Comparison of ENCODE assay signal across 9 cellular contexts in the genomic region with DNA sequence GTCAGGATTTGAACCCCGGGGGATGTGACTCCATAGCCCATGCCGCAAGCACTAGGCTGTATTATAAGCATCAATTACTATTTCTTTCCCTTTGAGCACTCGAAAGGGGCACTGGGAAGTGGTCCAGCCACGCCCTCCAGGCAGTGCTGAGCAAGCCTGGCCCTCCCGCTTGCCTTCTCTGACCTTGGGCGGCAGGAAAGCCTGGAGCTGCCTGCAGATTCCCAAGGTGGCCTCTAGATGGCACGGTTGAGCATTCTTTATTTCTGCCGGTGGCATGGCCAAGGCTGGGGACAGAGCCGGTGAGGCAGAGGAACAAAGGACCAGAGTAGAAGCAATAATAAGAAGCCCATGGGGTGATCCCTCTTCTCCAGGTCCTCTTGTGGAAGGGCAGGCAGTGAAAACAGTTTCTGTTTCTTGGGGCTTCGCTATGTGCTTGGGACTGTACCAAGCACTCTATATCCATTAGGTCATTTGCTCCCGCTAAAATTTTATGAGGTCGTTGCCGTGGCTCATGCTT. TPM values are rescaled to one million over a fixed set of nuclear protein-coding genes. Genes with fewer than 3 reads are reported as not detected.
DNase-seq lines count a peak whose midpoint lies in the region; ATAC-seq and TF ChIP-seq lines count a peak whose summit lies in the region.
"Had no signal": no experiment of that assay in that cellular context is flagged by ENCODE, and none has a peak within 500 bp of the region (broad histone marks: within the 10 kb centered on the region; RNA-seq: fewer than 3 reads in every experiment).

No MANE protein-coding gene starts in this region.

- no peak overlapping the region for H3K14ac ChIP-seq in neuronal stem cell (ENCODE audit: low read length)

- H3K9me3 ChIP-seq in OCI-LY3 (ENCODE audit: insufficient read depth, low read length) (no peaks in the 10 kb centered on the region), esophagus squamous epithelium (no peaks in the 10 kb centered on the region), neuronal stem cell (replicated peaks in 1 of 2; ENCODE audit: control insufficient read depth in 2 of 2, insufficient read depth in 1 of 2, low read depth in 1 of 2, low read length in 2 of 2) (peaks cover 0 to 3% of the 10 kb centered on the region in 2 donors)

- no peak overlapping the region for H3K27ac ChIP-seq in OCI-LY3 (ENCODE audit: low read length)
- H3K27ac ChIP-seq in esophagus squamous epithelium = no peak overlapping the region
- H3K27ac ChIP-seq in neuronal stem cell (replicated peaks; ENCODE audit: low read length) = no peak overlapping the region

- no peak for TF ChIP-seq POLR2A in esophagus squamous epithelium (IDR thresholded peaks at IDR 0.05)

- H2BK15ac ChIP-seq in neuronal stem cell (ENCODE audit: low read length) = peak overlapping the region; percentile 58

- H3K79me1 ChIP-seq in neuronal stem cell (ENCODE audit: low read depth, low read length) = no peaks in the 10 kb centered on the region

- no peak for TF ChIP-seq EP300 in Ishikawa (IDR thresholded peaks at IDR 0.05; ENCODE audit: borderline replicate concordance)

- H4K8ac ChIP-seq in neuronal stem cell (ENCODE audit: low read depth, low read length) = no peak overlapping the region

- H3K79me2 ChIP-seq in OCI-LY3 (ENCODE audit: low read length) = no peaks in the 10 kb centered on the region

- 44 to 58% methylated on average over 8 to 10 of the region's 13 CpGs for WGBS in esophagus squamous epithelium, 2 donors
- no CpG with 5 or more reads among the region's 13 CpGs for WGBS in neuronal stem cell (ENCODE audit: extremely low coverage in 2 of 2, insufficient read length in 2 of 2, insufficient replicate concordance in 1 of 2), 2 donors

- H3K4me1 ChIP-seq in OCI-LY3 (ENCODE audit: low read length) (peaks cover 10% of the 10 kb centered on the region), esophagus squamous epithelium (no peaks in the 10 kb centered on the region), neuronal stem cell (ENCODE audit: control insufficient read depth in 2 of 2, insufficient read depth in 1 of 2, low read depth in 1 of 2, low read length in 2 of 2) (peaks cover 0 to 3% of the 10 kb centered on the region in 2 donors)

- no peak overlapping the region for H3K9ac ChIP-seq in OCI-LY3 (ENCODE audit: low read length)
- H3K9ac ChIP-seq in neuronal stem cell (ENCODE audit: low read depth, low read length, poor library complexity) = no peak overlapping the region

- intact Hi-C loops in esophagus squamous epithelium (cut with DNase I) = no loop called here

- H3K4me3 Mint-ChIP-seq in type B pancreatic cell = no peak overlapping the region

- DNase-seq in GM12864 (ENCODE audit: low read depth) (peak; percentile 10), esophagus squamous epithelium (lab: John Stamatoyannopoulos, UW) (no peak), neuronal stem cell (ENCODE audit: low spot score) (peak; percentile 66), type B pancreatic cell (ENCODE audit: extremely low spot score, unreplicated experiment) (no peak)
- peak; percentile 59 for DNase-seq in activated CD8-positive, alpha-beta memory T cell treated with anti-CD3 and anti-CD28 coated beads, Interleukin-2, amount 50 U/mL, for 4 hours

- no peak overlapping the region for H3K18ac ChIP-seq in neuronal stem cell (ENCODE audit: low read length)

- H3K27me3 ChIP-seq in OCI-LY3 (ENCODE audit: low read depth, low read length) (peaks cover 7% of the 10 kb centered on the region; the same call in 1 of the 2 replicates), esophagus squamous epithelium (peaks cover 0 to 26% (median 0%) of the 10 kb centered on the region in 4 donors), neuronal stem cell (ENCODE audit: control insufficient read depth in 3 of 3, insufficient read depth in 3 of 3, low read depth in 1 of 3, low read length in 3 of 3) (peaks cover 0 to 8% (median 0%) of the 10 kb centered on the region in 3 experiments)

- no peaks in the 10 kb centered on the region for H3K36me3 Mint-ChIP-seq in type B pancreatic cell

- H3K4me2 ChIP-seq in OCI-LY3 (ENCODE audit: low read length) = peak overlapping the region; percentile 58
- no peak overlapping the region for H3K4me2 ChIP-seq in neuronal stem cell (ENCODE audit: insufficient read depth, low read length, poor library complexity, severe bottlenecking)

- H2BK5ac ChIP-seq in neuronal stem cell (ENCODE audit: low read length) = no peak overlapping the region

- H3K4me1 Mint-ChIP-seq in type B pancreatic cell (ENCODE audit: unreplicated experiment) = no peaks in the 10 kb centered on the region

- peaks cover 8% of the 10 kb centered on the region for H3K27me3 Mint-ChIP-seq in type B pancreatic cell

- no peak for ATAC-seq in HG03175 (IDR thresholded peaks at IDR 0.05; ENCODE audit: unreplicated experiment)

- H2AFZ ChIP-seq in OCI-LY3 (ENCODE audit: low read depth, low read length) (no peak overlapping the region), neuronal stem cell (ENCODE audit: low read length) (peak overlapping the region; percentile 51)

- no peaks in the 10 kb centered on the region for H4K20me1 ChIP-seq in OCI-LY3 (ENCODE audit: insufficient read depth, low read length)

- H2BK12ac ChIP-seq in neuronal stem cell (ENCODE audit: low read length) = no peak overlapping the region

- TF ChIP-seq RAD21 in Ishikawa (IDR thresholded peaks at IDR 0.05; ENCODE audit: low read depth) = peak; percentile 67

- H4K91ac ChIP-seq in neuronal stem cell (ENCODE audit: low read depth, low read length, poor library complexity) = no peak overlapping the region

- no peaks in the 10 kb centered on the region for H3K36me3 ChIP-seq in OCI-LY3 (replicated peaks; ENCODE audit: low read depth, low read length)
- H3K36me3 ChIP-seq in esophagus squamous epithelium = no peaks in the 10 kb centered on the region
- H3K36me3 ChIP-seq in neuronal stem cell (replicated peaks in 1 of 2; ENCODE audit: control insufficient read depth in 2 of 2, insufficient read depth in 2 of 2, low read length in 2 of 2) = no peaks in the 10 kb centered on the region

- no peak overlapping the region for H3K27ac Mint-ChIP-seq in type B pancreatic cell

- TF ChIP-seq CTCF in GM12864 (IDR thresholded peaks at IDR 0.05; ENCODE audit: low read depth, low read length, missing control alignments) = peak; percentile 95
- peak; percentile 97 for TF ChIP-seq CTCF in OCI-LY3 (IDR thresholded peaks at IDR 0.05; ENCODE audit: low read depth, low read length)
- TF ChIP-seq CTCF in esophagus squamous epithelium (IDR thresholded peaks at IDR 0.05) = peak; percentile 54 to 83 (median 68)
- peak; percentile 90 for TF ChIP-seq CTCF in type B pancreatic cell (conservative IDR thresholded peaks at IDR 0.05)

- no peak overlapping the region for H3K4ac ChIP-seq in neuronal stem cell (ENCODE audit: low read length)

- H2AK5ac ChIP-seq in neuronal stem cell (ENCODE audit: low read depth, low read length) = no peak overlapping the region

- H3K4me3 ChIP-seq in GM12864 (ENCODE audit: low read depth, low read length) (no peak overlapping the region), OCI-LY3 (ENCODE audit: low read length) (no peak overlapping the region), esophagus squamous epithelium (no peak overlapping the region), neuronal stem cell (ENCODE audit: low read length in 2 of 2) (no peak overlapping the region)

- no peak overlapping the region for H3K23ac ChIP-seq in neuronal stem cell (ENCODE audit: low read depth, low read length, poor library complexity)

- H2BK120ac ChIP-seq in neuronal stem cell (ENCODE audit: low read depth, low read length) = no peak overlapping the region

- H3K9me3 Mint-ChIP-seq in type B pancreatic cell = no peaks in the 10 kb centered on the region

TF ChIP-seq in Ishikawa, 13 proteins besides CTCF, POLR2A, EP300 and RAD21 (continues in another document):
- TF ChIP-seq, protein P1, sequence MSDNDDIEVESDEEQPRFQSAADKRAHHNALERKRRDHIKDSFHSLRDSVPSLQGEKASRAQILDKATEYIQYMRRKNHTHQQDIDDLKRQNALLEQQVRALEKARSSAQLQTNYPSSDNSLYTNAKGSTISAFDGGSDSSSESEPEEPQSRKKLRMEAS (IDR thresholded peaks at IDR 0.05) = no peak
- TF ChIP-seq FOXM1 (IDR thresholded peaks at IDR 0.05; ENCODE audit: borderline replicate concordance, low read depth) = no peak
- no peak for TF ChIP-seq TCF12 (IDR thresholded peaks at IDR 0.05; ENCODE audit: low read depth)
- TF ChIP-seq, protein P2, sequence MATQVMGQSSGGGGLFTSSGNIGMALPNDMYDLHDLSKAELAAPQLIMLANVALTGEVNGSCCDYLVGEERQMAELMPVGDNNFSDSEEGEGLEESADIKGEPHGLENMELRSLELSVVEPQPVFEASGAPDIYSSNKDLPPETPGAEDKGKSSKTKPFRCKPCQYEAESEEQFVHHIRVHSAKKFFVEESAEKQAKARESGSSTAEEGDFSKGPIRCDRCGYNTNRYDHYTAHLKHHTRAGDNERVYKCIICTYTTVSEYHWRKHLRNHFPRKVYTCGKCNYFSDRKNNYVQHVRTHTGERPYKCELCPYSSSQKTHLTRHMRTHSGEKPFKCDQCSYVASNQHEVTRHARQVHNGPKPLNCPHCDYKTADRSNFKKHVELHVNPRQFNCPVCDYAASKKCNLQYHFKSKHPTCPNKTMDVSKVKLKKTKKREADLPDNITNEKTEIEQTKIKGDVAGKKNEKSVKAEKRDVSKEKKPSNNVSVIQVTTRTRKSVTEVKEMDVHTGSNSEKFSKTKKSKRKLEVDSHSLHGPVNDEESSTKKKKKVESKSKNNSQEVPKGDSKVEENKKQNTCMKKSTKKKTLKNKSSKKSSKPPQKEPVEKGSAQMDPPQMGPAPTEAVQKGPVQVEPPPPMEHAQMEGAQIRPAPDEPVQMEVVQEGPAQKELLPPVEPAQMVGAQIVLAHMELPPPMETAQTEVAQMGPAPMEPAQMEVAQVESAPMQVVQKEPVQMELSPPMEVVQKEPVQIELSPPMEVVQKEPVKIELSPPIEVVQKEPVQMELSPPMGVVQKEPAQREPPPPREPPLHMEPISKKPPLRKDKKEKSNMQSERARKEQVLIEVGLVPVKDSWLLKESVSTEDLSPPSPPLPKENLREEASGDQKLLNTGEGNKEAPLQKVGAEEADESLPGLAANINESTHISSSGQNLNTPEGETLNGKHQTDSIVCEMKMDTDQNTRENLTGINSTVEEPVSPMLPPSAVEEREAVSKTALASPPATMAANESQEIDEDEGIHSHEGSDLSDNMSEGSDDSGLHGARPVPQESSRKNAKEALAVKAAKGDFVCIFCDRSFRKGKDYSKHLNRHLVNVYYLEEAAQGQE (IDR thresholded peaks at IDR 0.05; ENCODE audit: low read depth) = no peak
- no peak for TF ChIP-seq NFIC (IDR thresholded peaks at IDR 0.05)
- no peak for TF ChIP-seq CREB1 (IDR thresholded peaks at IDR 0.05; ENCODE audit: low read depth)

RNA-seq across cellular contexts. Expression of a gene that starts 32.0 kb away (rescaled TPM):
- total RNA-seq in esophagus squamous epithelium = 10 to 100 TPM in 3 of 4 donors, 1 to 10 TPM in 1; 4.7 to 14.8 (median 12.4) TPM
- polyA plus RNA-seq in neuronal stem cell (2013, experiment 1 of 2) = 0.04 TPM
- polyA plus RNA-seq in neuronal stem cell (2013, experiment 2 of 2) = not detected
- total RNA-seq in type B pancreatic cell (ENCODE audit: low replicate concordance) = 1.7 and 1.9 TPM in 2 replicates
- total RNA-seq: glomerular endothelial cell had no signal

RNA-seq across cellular contexts. Expression of a gene that starts 52.6 kb away (rescaled TPM):
- not detected for total RNA-seq in esophagus squamous epithelium
- polyA plus RNA-seq in neuronal stem cell (2013, experiment 1 of 2) = not detected
- not detected for polyA plus RNA-seq in neuronal stem cell (2013, experiment 2 of 2)
- not detected in 2 replicates for total RNA-seq in type B pancreatic cell (ENCODE audit: low replicate concordance)
- total RNA-seq: glomerular endothelial cell had no signal

Comparison
In these comparisons a context has a peak if more than half of its experiments do, and no peak if none do; other contexts are left out.
1. DNase-seq: peak in GM12864 (single experiment), activated CD8-positive, alpha-beta memory T cell treated with anti-CD3 and anti-CD28 coated beads, Interleukin-2, amount 50 U/mL, for 4 hours (single experiment) and neuronal stem cell (single experiment); none in esophagus squamous epithelium (single experiment) and type B pancreatic cell (single experiment).
2. Peak in every context shown above with its lines, with median percentiles within 50 percentile points of each other: CTCF ChIP-seq.